9 cellular contexts compared by ENCODE assay signal in genomic region chr1:114979278-114979891, GRCh38. TPM values are rescaled to one million over a fixed set of nuclear protein-coding genes. Genes with fewer than 3 reads are reported as not detected.
DNase-seq lines count a peak whose midpoint lies in the region; ATAC-seq and TF ChIP-seq lines count a peak whose summit lies in the region.
"Had no signal": no experiment of that assay in that cellular context is flagged by ENCODE, and none has a peak within 500 bp of the region (broad histone marks: within the 10 kb centered on the region; RNA-seq: fewer than 3 reads in every experiment).

No MANE protein-coding gene starts in this region.

- H3K27me3 ChIP-seq in OCI-LY1 (ENCODE audit: insufficient read depth, low read length) (no peaks in the 10 kb centered on the region), fibroblast of lung (ENCODE audit: control insufficient read depth, insufficient read depth, low read length) (no peaks in the 10 kb centered on the region), neuronal stem cell (ENCODE audit: control insufficient read depth in 3 of 3, insufficient read depth in 3 of 3, low read depth in 1 of 3, low read length in 3 of 3) (no peaks in the 10 kb centered on the region), suprapubic skin (no peaks in the 10 kb centered on the region)

- H2BK120ac ChIP-seq in neuronal stem cell (ENCODE audit: low read depth, low read length), result no peak overlapping the region

- no peaks in the 10 kb centered on the region for H3K79me1 ChIP-seq in neuronal stem cell (ENCODE audit: low read depth, low read length)

- no peaks in the 10 kb centered on the region for H3K9me2 ChIP-seq in OCI-LY1 (ENCODE audit: low read depth, low read length)

- WGBS in neuronal stem cell (ENCODE audit: extremely low coverage in 2 of 2, insufficient read length in 2 of 2, insufficient replicate concordance in 1 of 2), 2 donors, result no CpG with 5 or more reads among the region's 4 CpGs
- WGBS in suprapubic skin, result 30% methylated on average over 4 of the region's 4 CpGs

- H3K4me1 ChIP-seq in OCI-LY1 (ENCODE audit: insufficient read depth, low read length, severe bottlenecking), result no peaks in the 10 kb centered on the region
- H3K4me1 ChIP-seq in fibroblast of lung (ENCODE audit: control insufficient read depth, extremely low read depth, insufficient read depth, low read length), result no peaks in the 10 kb centered on the region
- H3K4me1 ChIP-seq in neuronal stem cell (ENCODE audit: control insufficient read depth in 2 of 2, insufficient read depth in 1 of 2, low read depth in 1 of 2, low read length in 2 of 2), result no peaks in the 10 kb centered on the region
- no peaks in the 10 kb centered on the region for H3K4me1 ChIP-seq in suprapubic skin

- H3F3A ChIP-seq in OCI-LY1 (ENCODE audit: insufficient read depth, low read length), result no peaks in the 10 kb centered on the region

- H3K9ac ChIP-seq in OCI-LY1 (ENCODE audit: low read length), result no peak overlapping the region
- H3K9ac ChIP-seq in fibroblast of lung (ENCODE audit: insufficient read depth, low read length), result no peak overlapping the region
- H3K9ac ChIP-seq in neuronal stem cell (ENCODE audit: low read depth, low read length, poor library complexity), result no peak overlapping the region

- peaks cover 3% of the 10 kb centered on the region; the same call in 1 of the 2 replicates for H3K9me3 ChIP-seq in OCI-LY1 (ENCODE audit: low read length)
- no peaks in the 10 kb centered on the region for H3K9me3 ChIP-seq in fibroblast of lung (ENCODE audit: control insufficient read depth, insufficient read depth, low read depth, low read length)
- H3K9me3 ChIP-seq in neuronal stem cell (replicated peaks in 1 of 2; ENCODE audit: control insufficient read depth in 2 of 2, insufficient read depth in 1 of 2, low read depth in 1 of 2, low read length in 2 of 2), result peaks cover 0 to 4% of the 10 kb centered on the region in 2 donors
- no peaks in the 10 kb centered on the region for H3K9me3 ChIP-seq in suprapubic skin

- no peak overlapping the region for H2BK15ac ChIP-seq in neuronal stem cell (ENCODE audit: low read length)

- H3K14ac ChIP-seq in neuronal stem cell (ENCODE audit: low read length), result no peak overlapping the region

- no peak overlapping the region for H4K91ac ChIP-seq in neuronal stem cell (ENCODE audit: low read depth, low read length, poor library complexity)

- H2BK12ac ChIP-seq in neuronal stem cell (ENCODE audit: low read length), result no peak overlapping the region

- peak; percentile 77 for TF ChIP-seq CTCF in OCI-LY1 (IDR thresholded peaks at IDR 0.05; ENCODE audit: low read length)
- TF ChIP-seq CTCF in fibroblast of lung (conservative IDR thresholded peaks at IDR 0.05 in 1 of 2, IDR thresholded peaks at IDR 0.05 in 1 of 2; ENCODE audit: low read depth in 1 of 2, low read length in 2 of 2), result peak; percentile 73 to 76
- TF ChIP-seq CTCF in suprapubic skin (IDR thresholded peaks at IDR 0.05), result peak; percentile 64 to 80

- H3K27ac ChIP-seq in OCI-LY1 (ENCODE audit: low read depth, low read length, poor library complexity, severe bottlenecking) (no peak overlapping the region), fibroblast of lung (ENCODE audit: insufficient read depth, low read length) (no peak overlapping the region), neuronal stem cell (replicated peaks; ENCODE audit: low read length) (no peak overlapping the region), suprapubic skin (no peak overlapping the region)

- H3K79me2 ChIP-seq in OCI-LY1 (ENCODE audit: insufficient read depth, low read length), result no peaks in the 10 kb centered on the region
- no peaks in the 10 kb centered on the region for H3K79me2 ChIP-seq in fibroblast of lung (ENCODE audit: control insufficient read depth, insufficient read depth, low read length)

- H3K23ac ChIP-seq in neuronal stem cell (ENCODE audit: low read depth, low read length, poor library complexity), result no peak overlapping the region

- H3K4ac ChIP-seq in neuronal stem cell (ENCODE audit: low read length), result no peak overlapping the region

- no peaks in the 10 kb centered on the region; the same call in 1 of the 2 replicates for H3K36me3 ChIP-seq in OCI-LY1 (ENCODE audit: insufficient read depth, low read length)
- no peaks in the 10 kb centered on the region for H3K36me3 ChIP-seq in fibroblast of lung (ENCODE audit: control insufficient read depth, insufficient read depth, low read length)
- no peaks in the 10 kb centered on the region for H3K36me3 ChIP-seq in neuronal stem cell (replicated peaks in 1 of 2; ENCODE audit: control insufficient read depth in 2 of 2, insufficient read depth in 2 of 2, low read length in 2 of 2)
- no peaks in the 10 kb centered on the region for H3K36me3 ChIP-seq in suprapubic skin

- TF ChIP-seq EP300 in suprapubic skin (IDR thresholded peaks at IDR 0.05), result no peak

- no peak overlapping the region for H2AFZ ChIP-seq in OCI-LY1 (ENCODE audit: low read length)
- no peak overlapping the region for H2AFZ ChIP-seq in fibroblast of lung (ENCODE audit: low read length)
- H2AFZ ChIP-seq in neuronal stem cell (ENCODE audit: low read length), result no peak overlapping the region

- no peak overlapping the region for H2AK5ac ChIP-seq in neuronal stem cell (ENCODE audit: low read depth, low read length)

- no peak overlapping the region for H3K4me3 ChIP-seq in OCI-LY1 (ENCODE audit: low read depth, low read length, poor library complexity, severe bottlenecking)
- no peak overlapping the region for H3K4me3 ChIP-seq in fibroblast of lung (replicated peaks in 1 of 4; ENCODE audit: control extremely low read depth in 1 of 4, insufficient read depth in 1 of 4, low read depth in 3 of 4, low read length in 4 of 4)
- H3K4me3 ChIP-seq in neuronal stem cell (ENCODE audit: low read length in 2 of 2), result no peak overlapping the region
- H3K4me3 ChIP-seq in suprapubic skin, result no peak overlapping the region

- no peak overlapping the region for H4K8ac ChIP-seq in neuronal stem cell (ENCODE audit: low read depth, low read length)

- no peak for TF ChIP-seq POLR2A in suprapubic skin (IDR thresholded peaks at IDR 0.05)

- DNase-seq in D341Med (ENCODE audit: low spot score) (peak; percentile 21), activated T-cell treated with anti-CD3 and anti-CD28 coated beads for 4 hours (peak; percentile 67), fibroblast of lung (ENCODE audit: low read depth in 2 of 2) (peak; percentile 35 to 59), neuronal stem cell (ENCODE audit: low spot score) (peak; percentile 54), suprapubic skin (ENCODE audit: low spot score in 2 of 2) (no peak)

- peak; percentile 64 for ATAC-seq in HG03354 (IDR thresholded peaks at IDR 0.05; ENCODE audit: poor library complexity, severe bottlenecking, unreplicated experiment)
- no peak for ATAC-seq in GM21737 (IDR thresholded peaks at IDR 0.05; ENCODE audit: unreplicated experiment)

- H4K20me1 ChIP-seq in OCI-LY1 (ENCODE audit: insufficient read depth, low read length) (no peaks in the 10 kb centered on the region), fibroblast of lung (ENCODE audit: control insufficient read depth, extremely low read depth, insufficient read depth, low read length) (no peaks in the 10 kb centered on the region)

- no peak overlapping the region for H3K18ac ChIP-seq in neuronal stem cell (ENCODE audit: low read length)

- no peak overlapping the region for H2BK5ac ChIP-seq in neuronal stem cell (ENCODE audit: low read length)

- H3K4me2 ChIP-seq in OCI-LY1 (ENCODE audit: low read length) (no peak overlapping the region), fibroblast of lung (ENCODE audit: extremely low read depth, insufficient read depth, low read length) (no peak overlapping the region), neuronal stem cell (ENCODE audit: insufficient read depth, low read length, poor library complexity, severe bottlenecking) (no peak overlapping the region)

RNA-seq across cellular contexts. Expression of gene TSHB, which starts 50.2 kb away (rescaled TPM):
- total RNA-seq in fibroblast of lung (not detected in 2 replicates), suprapubic skin (not detected)
- polyA plus RNA-seq in fibroblast of lung, result not detected in 2 replicates
- not detected in 2 replicates for polyA plus RNA-seq in fibroblast of lung (2012)
- not detected in 2 replicates for polyA minus RNA-seq in fibroblast of lung (ENCODE audit: low replicate concordance)
- not detected for polyA plus RNA-seq in neuronal stem cell (2013, experiment 1 of 2)
- not detected for polyA plus RNA-seq in neuronal stem cell (2013, experiment 2 of 2)
- total RNA-seq: activated CD8-positive, alpha-beta memory T cell treated with anti-CD3 and anti-CD28 coated beads for 36 hours had no signal

Comparison
In these comparisons a context has a peak if more than half of its experiments do, and no peak if none do; other contexts are left out.
1. DNase-seq: peak in D341Med (single experiment), activated T-cell treated with anti-CD3 and anti-CD28 coated beads for 4 hours (single experiment), fibroblast of lung (2 of 2) and neuronal stem cell (single experiment); none in suprapubic skin (0 of 2).
2. Peak in every context shown above with its lines, with median percentiles within 50 percentile points of each other: CTCF ChIP-seq.